Comparison of ENCODE assay signal across 20 cellular contexts in the genomic region with DNA sequence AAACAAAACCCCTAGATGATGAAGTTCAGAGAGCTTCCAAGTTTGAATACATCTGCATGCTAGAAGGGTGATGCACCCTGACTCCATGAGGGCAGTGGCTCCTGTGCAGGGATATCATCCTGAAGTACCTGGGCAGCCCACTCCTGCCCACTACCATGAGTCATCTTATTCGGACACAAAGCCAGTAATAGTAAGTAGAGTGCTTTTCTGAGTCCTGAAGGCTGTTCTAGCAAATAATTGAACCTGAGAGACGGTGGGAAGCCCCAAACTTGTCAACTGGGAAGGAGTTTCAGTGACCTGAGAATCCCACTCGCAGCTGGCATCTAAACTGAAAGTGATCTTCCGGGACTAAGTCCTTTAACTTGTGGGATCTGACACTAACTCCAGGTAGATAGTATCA.
DNase-seq lines count a peak whose midpoint lies in the region; ATAC-seq and TF ChIP-seq lines count a peak whose summit lies in the region.
"Had no signal": no experiment of that assay in that cellular context is flagged by ENCODE, and none has a peak within 500 bp of the region (broad histone marks: within the 10 kb centered on the region; RNA-seq: fewer than 3 reads in every experiment).

No MANE protein-coding gene starts in this region.

- H3K9me3 ChIP-seq in left lung, result peaks cover 0 to 3% of the 10 kb centered on the region in 2 donors
- H3K9me3 ChIP-seq: ascending aorta, BLaER1, ovary had no signal

- H3K27ac Mint-ChIP-seq in WTC11, result peak overlapping the region; percentile 12
- no peak overlapping the region for H3K27ac Mint-ChIP-seq in activated CD8-positive, alpha-beta T cell treated with anti-CD3 and anti-CD28 coated beads, Interleukin-2, amount 10 ng/mL, durations not matched to agents 7 days and 5 days
- H3K27ac Mint-ChIP-seq: activated naive CD4-positive, alpha-beta T cell treated with anti-CD3 and anti-CD28 coated beads, Interleukin-2, amount 10 ng/mL, durations not matched to agents 7 days and 5 days; naive thymus-derived CD4-positive, alpha-beta T cell had no signal

- no peak overlapping the region for H3K27ac ChIP-seq in left lung
- H3K27ac ChIP-seq: ascending aorta, BLaER1, ovary, tibial nerve had no signal

- POLR2A ChIA-PET in WTC11 (lab: Charles Lee), result no interaction called here
- POLR2A ChIA-PET in activated CD8-positive, alpha-beta T cell treated with anti-CD3 and anti-CD28 coated beads, Interleukin-2, amount 10 ng/mL, durations not matched to agents 7 days and 5 days (lab: Charles Lee), result no interaction called here

- H3K4me1 ChIP-seq in left lung, result peaks cover 0 to 9% of the 10 kb centered on the region in 2 donors
- H3K4me1 ChIP-seq: BLaER1, tibial nerve had no signal

- H3K36me3 ChIP-seq in left lung, result no peaks in the 10 kb centered on the region
- H3K36me3 ChIP-seq: ascending aorta, BLaER1, ovary, tibial nerve had no signal

- H3K9me3 Mint-ChIP-seq in WTC11, result peaks cover 19% of the 10 kb centered on the region
- no peaks in the 10 kb centered on the region for H3K9me3 Mint-ChIP-seq in activated CD8-positive, alpha-beta T cell treated with anti-CD3 and anti-CD28 coated beads, Interleukin-2, amount 10 ng/mL, durations not matched to agents 7 days and 5 days (ENCODE audit: insufficient read depth)
- H3K9me3 Mint-ChIP-seq: activated naive CD4-positive, alpha-beta T cell treated with anti-CD3 and anti-CD28 coated beads, Interleukin-2, amount 10 ng/mL, durations not matched to agents 7 days and 5 days had no signal

- CTCF ChIA-PET in WTC11 (lab: Charles Lee), result no interaction called here
- CTCF ChIA-PET in activated CD8-positive, alpha-beta T cell treated with anti-CD3 and anti-CD28 coated beads, Interleukin-2, amount 10 ng/mL, durations not matched to agents 7 days and 5 days (lab: Charles Lee), result no interaction called here

- H3K4me3 ChIP-seq in left lung, result no peak overlapping the region
- H3K4me3 ChIP-seq: ascending aorta, BLaER1, ovary, tibial nerve had no signal

- in situ Hi-C loops in G401 (cut with HindIII; ENCODE audit: low sequenced_read_pairs), result no loop called here

- no peaks in the 10 kb centered on the region for H3K27me3 ChIP-seq in left lung
- H3K27me3 ChIP-seq: ascending aorta, BLaER1, ovary, tibial nerve had no signal

- no peaks in the 10 kb centered on the region for H3K27me3 Mint-ChIP-seq in WTC11 (ENCODE audit: low read depth)
- no peaks in the 10 kb centered on the region for H3K27me3 Mint-ChIP-seq in activated CD8-positive, alpha-beta T cell treated with anti-CD3 and anti-CD28 coated beads, Interleukin-2, amount 10 ng/mL, durations not matched to agents 7 days and 5 days (ENCODE audit: low read depth)

- peaks cover 3% of the 10 kb centered on the region; the same call in 1 of the 2 replicates for H3K36me3 Mint-ChIP-seq in WTC11
- no peaks in the 10 kb centered on the region for H3K36me3 Mint-ChIP-seq in activated CD8-positive, alpha-beta T cell treated with anti-CD3 and anti-CD28 coated beads, Interleukin-2, amount 10 ng/mL, durations not matched to agents 7 days and 5 days (ENCODE audit: low read depth)
- H3K36me3 Mint-ChIP-seq: activated naive CD4-positive, alpha-beta T cell treated with anti-CD3 and anti-CD28 coated beads, Interleukin-2, amount 10 ng/mL, durations not matched to agents 7 days and 5 days; naive thymus-derived CD4-positive, alpha-beta T cell had no signal

- DNase-seq in NCI-H510A treated with DMSO at 0.1 percent for 48 hours (lab: John Stamatoyannopoulos, UW), result peak; percentile 59
- no peak for DNase-seq in NCI-H510A (lab: John Stamatoyannopoulos, UW)
- no peak for DNase-seq in WTC11 (ENCODE audit: low spot score)
- no peak for DNase-seq in left lung
- no peak for DNase-seq in superior temporal gyrus (ENCODE audit: extremely low spot score)
- no peak for DNase-seq in G401 (ENCODE audit: low spot score)
- DNase-seq in activated CD8-positive, alpha-beta T cell treated with anti-CD3 and anti-CD28 coated beads, Interleukin-2, amount 10 ng/mL, durations not matched to agents 7 days and 5 days, result no peak
- DNase-seq: activated CD4-positive, alpha-beta T cell treated with anti-CD3 and anti-CD28 coated beads, Interleukin-2, amount 50 U/mL, for 4 hours; activated naive CD4-positive, alpha-beta T cell treated with anti-CD3 and anti-CD28 coated beads, Interleukin-2, amount 10 ng/mL, durations not matched to agents 7 days and 5 days; mammary epithelial cell; naive thymus-derived CD4-positive, alpha-beta T cell; NCI-H524 treated with DMSO at 0.1 percent for 48 hours; ovary; SIG-M5; stimulated activated CD4-positive, alpha-beta T cell treated with anti-CD3 and anti-CD28 coated beads, Interleukin-2, amount 100 ng/mL, for 24 hours; stimulated activated naive CD8-positive, alpha-beta T cell treated with anti-CD3 and anti-CD28 coated beads, Interleukin-15, Interleukin-2, amounts not matched to agents 100 U/mL and 50 U/mL, for 24 hours had no signal

- peaks cover 14% of the 10 kb centered on the region for H3K4me1 Mint-ChIP-seq in WTC11
- no peaks in the 10 kb centered on the region for H3K4me1 Mint-ChIP-seq in activated CD8-positive, alpha-beta T cell treated with anti-CD3 and anti-CD28 coated beads, Interleukin-2, amount 10 ng/mL, durations not matched to agents 7 days and 5 days (ENCODE audit: low read depth)
- H3K4me1 Mint-ChIP-seq: activated naive CD4-positive, alpha-beta T cell treated with anti-CD3 and anti-CD28 coated beads, Interleukin-2, amount 10 ng/mL, durations not matched to agents 7 days and 5 days; naive thymus-derived CD4-positive, alpha-beta T cell had no signal

- TF ChIP-seq CTCF in WTC11 (IDR thresholded peaks at IDR 0.05) (no peak), left lung (IDR thresholded peaks at IDR 0.05) (no peak)

- no peak overlapping the region for H3K4me3 Mint-ChIP-seq in WTC11
- no peak overlapping the region for H3K4me3 Mint-ChIP-seq in activated CD8-positive, alpha-beta T cell treated with anti-CD3 and anti-CD28 coated beads, Interleukin-2, amount 10 ng/mL, durations not matched to agents 7 days and 5 days
- H3K4me3 Mint-ChIP-seq: activated naive CD4-positive, alpha-beta T cell treated with anti-CD3 and anti-CD28 coated beads, Interleukin-2, amount 10 ng/mL, durations not matched to agents 7 days and 5 days; naive thymus-derived CD4-positive, alpha-beta T cell had no signal

- ATAC-seq in WTC11, result no peak
- ATAC-seq in left lung, result peak; percentile 34
- no peak for ATAC-seq in HG03342 (IDR thresholded peaks at IDR 0.05; ENCODE audit: unreplicated experiment)
- ATAC-seq in activated CD8-positive, alpha-beta T cell treated with anti-CD3 and anti-CD28 coated beads, Interleukin-2, amount 10 ng/mL, durations not matched to agents 7 days and 5 days, result no peak
- ATAC-seq: naive thymus-derived CD4-positive, alpha-beta T cell; stimulated activated naive CD8-positive, alpha-beta T cell treated with anti-CD3 and anti-CD28 coated beads, Interleukin-15, Interleukin-2, amounts not matched to agents 100 U/mL and 50 U/mL, for 24 hours had no signal

- intact Hi-C loops in left lung (cut with DNase I), result no loop called here

TF ChIP-seq in WTC11, 78 proteins besides CTCF, POLR2A, EP300 and RAD21 (continues in another document):
- TF ChIP-seq, protein P1, sequence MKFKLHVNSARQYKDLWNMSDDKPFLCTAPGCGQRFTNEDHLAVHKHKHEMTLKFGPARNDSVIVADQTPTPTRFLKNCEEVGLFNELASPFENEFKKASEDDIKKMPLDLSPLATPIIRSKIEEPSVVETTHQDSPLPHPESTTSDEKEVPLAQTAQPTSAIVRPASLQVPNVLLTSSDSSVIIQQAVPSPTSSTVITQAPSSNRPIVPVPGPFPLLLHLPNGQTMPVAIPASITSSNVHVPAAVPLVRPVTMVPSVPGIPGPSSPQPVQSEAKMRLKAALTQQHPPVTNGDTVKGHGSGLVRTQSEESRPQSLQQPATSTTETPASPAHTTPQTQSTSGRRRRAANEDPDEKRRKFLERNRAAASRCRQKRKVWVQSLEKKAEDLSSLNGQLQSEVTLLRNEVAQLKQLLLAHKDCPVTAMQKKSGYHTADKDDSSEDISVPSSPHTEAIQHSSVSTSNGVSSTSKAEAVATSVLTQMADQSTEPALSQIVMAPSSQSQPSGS (CRISPR knock-in tag; IDR thresholded peaks at IDR 0.05; ENCODE audit: borderline replicate concordance, low read depth), result no peak
- TF ChIP-seq ZMAT4 (CRISPR knock-in tag; IDR thresholded peaks at IDR 0.05), result no peak
- no peak for TF ChIP-seq HMGA2 (CRISPR knock-in tag; IDR thresholded peaks at IDR 0.05)
- TF ChIP-seq FOXP4 (CRISPR knock-in tag; IDR thresholded peaks at IDR 0.05), result no peak
- TF ChIP-seq TP53 (CRISPR knock-in tag; IDR thresholded peaks at IDR 0.05), result no peak
- no peak for TF ChIP-seq ETV6 (CRISPR knock-in tag; IDR thresholded peaks at IDR 0.05)
